Comparison of ENCODE assay signal across 16 cellular contexts in the genomic region with DNA sequence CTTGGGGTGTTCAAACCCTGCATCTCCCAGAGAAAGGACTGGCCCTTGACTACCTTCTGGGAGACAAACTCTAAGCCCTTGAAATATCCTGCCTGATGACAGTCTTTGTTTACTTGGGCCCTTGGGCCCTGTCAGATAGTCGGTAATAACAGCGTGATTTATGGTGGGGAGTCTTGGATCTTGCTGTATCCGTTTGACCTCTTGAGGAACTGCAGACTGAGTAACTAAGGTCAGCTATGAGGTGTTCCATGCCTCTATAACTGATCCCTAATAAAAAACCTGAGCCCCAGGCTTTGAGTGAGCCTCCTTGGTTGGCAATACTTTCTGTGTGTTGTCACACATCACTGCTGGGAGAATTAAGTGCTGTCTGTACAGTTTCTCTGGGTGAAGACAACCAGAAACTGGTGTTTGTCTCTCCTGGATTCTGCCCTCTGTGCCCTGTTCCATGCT. TPM values are rescaled to one million over a fixed set of nuclear protein-coding genes. Genes with fewer than 3 reads are reported as not detected.
DNase-seq lines count a peak whose midpoint lies in the region; ATAC-seq and TF ChIP-seq lines count a peak whose summit lies in the region.
"Had no signal": no experiment of that assay in that cellular context is flagged by ENCODE, and none has a peak within 500 bp of the region (broad histone marks: within the 10 kb centered on the region; RNA-seq: fewer than 3 reads in every experiment).

No MANE protein-coding gene starts in this region.

- no peak for TF ChIP-seq POLR2A in IMR-90 (IDR thresholded peaks at IDR 0.05; ENCODE audit: low read depth, low read length)

- H2AFZ ChIP-seq in IMR-90 (replicated peaks; ENCODE audit: low read length, poor library complexity) = peak overlapping the region; percentile 5

- H3K4me1 ChIP-seq in IMR-90 (ENCODE audit: control insufficient read depth, insufficient read depth, low read length) = peaks cover 6% of the 10 kb centered on the region

- H3K9me1 ChIP-seq in IMR-90 (ENCODE audit: insufficient read depth, low read length) = peaks cover 11% of the 10 kb centered on the region; the same call in 1 of the 2 replicates

- POLR2A ChIA-PET in IMR-90 (lab: Charles Lee; ENCODE audit: unreplicated experiment) = no interaction called here

- H3K36me3 ChIP-seq in IMR-90 (ENCODE audit: control insufficient read depth, insufficient read depth, low read length) = no peaks in the 10 kb centered on the region
- H3K36me3 ChIP-seq: BLaER1 had no signal

- no peak overlapping the region; the same call in 1 of the 2 replicates for H3K4me2 ChIP-seq in IMR-90 (ENCODE audit: low read depth, low read length)
- H3K4me2 ChIP-seq: BLaER1 had no signal

- H2AK5ac ChIP-seq in IMR-90 (ENCODE audit: low read depth, low read length) = no peak overlapping the region

- no peaks in the 10 kb centered on the region for H3K36me3 Mint-ChIP-seq in mesothelial cell of epicardium

- H2BK20ac ChIP-seq in IMR-90 (ENCODE audit: low read depth, low read length) = peak overlapping the region; percentile 26; the same call in 1 of the 2 replicates

- CTCF ChIA-PET in IMR-90 (lab: Yijun Ruan, JAX) = no interaction called here

- H3K23ac ChIP-seq in IMR-90 (ENCODE audit: low read depth, low read length) = 0 out of 2 replicates have a peak overlapping the region, but pooled peaks have one; percentile 29

- H3K4me3 Mint-ChIP-seq in mesothelial cell of epicardium = no peak overlapping the region
- H3K4me3 Mint-ChIP-seq: immature natural killer cell had no signal

- H3K4me1 Mint-ChIP-seq in mesothelial cell of epicardium = peaks cover 27% of the 10 kb centered on the region
- H3K4me1 Mint-ChIP-seq: immature natural killer cell had no signal

- dilution Hi-C loops in IMR-90 (cut with HindIII; ENCODE audit: low sequenced_read_pairs, unreplicated experiment) = no loop called here

- no peak overlapping the region for H3K27ac ChIP-seq in IMR-90 (ENCODE audit: insufficient read depth, low read length)
- H3K27ac ChIP-seq: BLaER1 had no signal

- ATAC-seq in IMR-90 (ENCODE audit: low read depth) (peak; percentile 54), HG02981 (IDR thresholded peaks at IDR 0.05; ENCODE audit: unreplicated experiment) (no peak), GM21526 (IDR thresholded peaks at IDR 0.05; ENCODE audit: low FRiP score, unreplicated experiment) (no peak)

- in situ Hi-C loops in IMR-90 (cut with MboI; ENCODE audit: low sequenced_read_pairs) = no loop called here

- H2AK9ac ChIP-seq in IMR-90 (replicated peaks; ENCODE audit: low read depth, low read length, poor library complexity) = no peak overlapping the region

- H3K79me1 ChIP-seq in IMR-90 (ENCODE audit: low read depth in 1 of 2, low read length in 2 of 2) = no peaks in the 10 kb centered on the region

- H4K5ac ChIP-seq in IMR-90 (ENCODE audit: low read depth, low read length) = 0 out of 2 replicates have a peak overlapping the region, but pooled peaks have one; percentile 13

- no CpG with 5 or more reads among the region's 3 CpGs for WGBS in IMR-90 (ENCODE audit: extremely low coverage in 2 of 2, insufficient read length in 1 of 2), 2 experiments

- no peaks in the 10 kb centered on the region for H4K20me1 ChIP-seq in IMR-90 (ENCODE audit: insufficient read depth, low read length)
- H4K20me1 ChIP-seq: BLaER1 had no signal

- TF ChIP-seq CTCF in IMR-90 (conservative IDR thresholded peaks at IDR 0.05; ENCODE audit: low read depth, low read length) (no peak), mesothelial cell of epicardium (IDR thresholded peaks at IDR 0.05; ENCODE audit: unreplicated experiment) (no peak)

- no peak overlapping the region for H3K56ac ChIP-seq in IMR-90 (ENCODE audit: extremely low read depth, insufficient read depth, low read length)

- no peak overlapping the region; the same call in 1 of the 2 replicates for H3K18ac ChIP-seq in IMR-90 (ENCODE audit: low read depth, low read length)

- DNase-seq in EL = peak; percentile 84
- DNase-seq in IMR-90 = peak; percentile 58
- DNase-seq in T1000 (lab: John Stamatoyannopoulos, UW) = peak; percentile 49
- no peak for DNase-seq in mesothelial cell of epicardium (ENCODE audit: low spot score in 2 of 2, unreplicated experiment in 2 of 2)
- DNase-seq in activated T-cell treated with anti-CD3 and anti-CD28 coated beads, Interleukin-2, amount 50 U/mL, for 48 hours = no peak
- DNase-seq in NAMALWA (ENCODE audit: low spot score) = no peak
- DNase-seq: activated CD4-positive, CD25-positive, alpha-beta regulatory T cell; activated T-cell treated with anti-CD3 and anti-CD28 coated beads for 4 hours; amniotic stem cell; foreskin melanocyte; GDM1; immature natural killer cell; Karpas-422 had no signal

- peak overlapping the region; percentile 39 for H2BK120ac ChIP-seq in IMR-90 (ENCODE audit: low read depth, low read length)

- intact Hi-C loops in IMR-90 (cut with micrococcal nuclease) = no loop called here

- H4K91ac ChIP-seq in IMR-90 (ENCODE audit: insufficient read depth, low read depth, low read length) = peak overlapping the region; percentile 25; the same call in 1 of the 2 replicates

- H2BK15ac ChIP-seq in IMR-90 (ENCODE audit: low read depth, low read length) = no peak overlapping the region; the same call in 2 of the 3 replicates

- H3K9me3 ChIP-seq in IMR-90 (ENCODE audit: control insufficient read depth, insufficient read depth, low read length) = peaks cover 2% of the 10 kb centered on the region; the same call in 1 of the 2 replicates
- H3K9me3 ChIP-seq: BLaER1 had no signal

- no TSS peak for BruUV-seq in IMR-90 (replicated peaks; lab: Mats Ljungman, UMichigan)

- H3K27ac Mint-ChIP-seq in mesothelial cell of epicardium = peak overlapping the region; percentile 73
- H3K27ac Mint-ChIP-seq: immature natural killer cell had no signal

- peak overlapping the region; percentile 64 for H3K4ac ChIP-seq in IMR-90 (ENCODE audit: low read depth, low read length)

- H2BK5ac ChIP-seq in IMR-90 (ENCODE audit: low read depth, low read length, poor library complexity, severe bottlenecking) = no peak overlapping the region

- 0 out of 2 replicates have a peak overlapping the region, but pooled peaks have one; percentile 2 for H3K14ac ChIP-seq in IMR-90 (replicated peaks; ENCODE audit: low read depth, low read length)

- no peak overlapping the region for H3K9ac ChIP-seq in IMR-90 (ENCODE audit: low read depth, low read length)
- H3K9ac ChIP-seq: BLaER1 had no signal

- no peak overlapping the region for H3K4me3 ChIP-seq in IMR-90 (ENCODE audit: insufficient read depth, low read depth, low read length)
- H3K4me3 ChIP-seq: BLaER1 had no signal

- H3K27me3 Mint-ChIP-seq in mesothelial cell of epicardium (ENCODE audit: low read depth) = no peaks in the 10 kb centered on the region

- TF ChIP-seq RAD21 in IMR-90 (IDR thresholded peaks at IDR 0.05; ENCODE audit: low read length) = no peak

- H3K27me3 ChIP-seq in IMR-90 (ENCODE audit: control insufficient read depth, insufficient read depth, low read length) = no peaks in the 10 kb centered on the region
- H3K27me3 ChIP-seq: BLaER1 had no signal

- H4K8ac ChIP-seq in IMR-90 (ENCODE audit: low read depth in 2 of 2, low read length in 2 of 2) = peak overlapping the region in 1 of 2 experiments; percentile 31; a peak in 1 of 4 replicates

- H3K9me3 Mint-ChIP-seq in mesothelial cell of epicardium = peaks cover 2% of the 10 kb centered on the region
- H3K9me3 Mint-ChIP-seq: immature natural killer cell had no signal

TF ChIP-seq in IMR-90, 13 proteins besides CTCF, POLR2A, EP300 and RAD21:
- no peak for TF ChIP-seq RFX5 (IDR thresholded peaks at IDR 0.05; ENCODE audit: low read depth, low read length)
- no peak for TF ChIP-seq MAZ (IDR thresholded peaks at IDR 0.05; ENCODE audit: borderline replicate concordance, low read depth, low read length)
- no peak for TF ChIP-seq RCOR1 (IDR thresholded peaks at IDR 0.05; ENCODE audit: insufficient replicate concordance, low read length)
- TF ChIP-seq CEBPB (IDR thresholded peaks at IDR 0.05; ENCODE audit: low read depth, low read length) = no peak
- TF ChIP-seq, protein P1, sequence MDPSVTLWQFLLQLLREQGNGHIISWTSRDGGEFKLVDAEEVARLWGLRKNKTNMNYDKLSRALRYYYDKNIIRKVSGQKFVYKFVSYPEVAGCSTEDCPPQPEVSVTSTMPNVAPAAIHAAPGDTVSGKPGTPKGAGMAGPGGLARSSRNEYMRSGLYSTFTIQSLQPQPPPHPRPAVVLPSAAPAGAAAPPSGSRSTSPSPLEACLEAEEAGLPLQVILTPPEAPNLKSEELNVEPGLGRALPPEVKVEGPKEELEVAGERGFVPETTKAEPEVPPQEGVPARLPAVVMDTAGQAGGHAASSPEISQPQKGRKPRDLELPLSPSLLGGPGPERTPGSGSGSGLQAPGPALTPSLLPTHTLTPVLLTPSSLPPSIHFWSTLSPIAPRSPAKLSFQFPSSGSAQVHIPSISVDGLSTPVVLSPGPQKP (IDR thresholded peaks at IDR 0.05; ENCODE audit: borderline replicate concordance, low read depth, low read length) = no peak
- no peak for TF ChIP-seq MXI1 (IDR thresholded peaks at IDR 0.05; ENCODE audit: borderline replicate concordance, low read depth, low read length)
- no peak for TF ChIP-seq SMC3 (IDR thresholded peaks at IDR 0.05; ENCODE audit: low read depth, low read length)
- TF ChIP-seq CHD1 (IDR thresholded peaks at IDR 0.05; ENCODE audit: low read depth, low read length) = no peak
- TF ChIP-seq, protein P2, sequence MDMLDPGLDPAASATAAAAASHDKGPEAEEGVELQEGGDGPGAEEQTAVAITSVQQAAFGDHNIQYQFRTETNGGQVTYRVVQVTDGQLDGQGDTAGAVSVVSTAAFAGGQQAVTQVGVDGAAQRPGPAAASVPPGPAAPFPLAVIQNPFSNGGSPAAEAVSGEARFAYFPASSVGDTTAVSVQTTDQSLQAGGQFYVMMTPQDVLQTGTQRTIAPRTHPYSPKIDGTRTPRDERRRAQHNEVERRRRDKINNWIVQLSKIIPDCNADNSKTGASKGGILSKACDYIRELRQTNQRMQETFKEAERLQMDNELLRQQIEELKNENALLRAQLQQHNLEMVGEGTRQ (IDR thresholded peaks at IDR 0.05; ENCODE audit: low read depth, low read length) = no peak
- TF ChIP-seq BHLHE40 (IDR thresholded peaks at IDR 0.05; ENCODE audit: low read depth, low read length) = no peak; the same call in 1 of the 2 replicates
- TF ChIP-seq NFE2L2 (IDR thresholded peaks at IDR 0.05; ENCODE audit: low read depth, low read length) = no peak
- no peak for TF ChIP-seq MAFK (IDR thresholded peaks at IDR 0.05; ENCODE audit: low read depth, low read length)
- TF ChIP-seq FOS (IDR thresholded peaks at IDR 0.05; ENCODE audit: low read depth, low read length) = no peak
TF ChIP-seq in IMR-90: peak in this region for 0.

RNA-seq across cellular contexts. Expression of a gene that starts 56.3 kb away (rescaled TPM):
- total RNA-seq in IMR-90 (2012; rRNA removed) (2.5 and 2.8 TPM in 2 replicates), mesothelial cell of epicardium (3.2 to 3.8 TPM (median 3.5 TPM) in 3 replicates)
- polyA plus RNA-seq in IMR-90 (2012; rRNA removed) = 3.3 and 3.8 TPM in 2 replicates
- polyA plus RNA-seq in IMR-90 (2012; cell fraction: cytosol; rRNA removed) = 2.2 and 3.2 TPM in 2 replicates
- 13.5 and 13.8 TPM in 2 replicates for polyA plus RNA-seq in IMR-90 (2012; cell fraction: nucleus; rRNA removed; ENCODE audit: low replicate concordance)

Comparison
In these comparisons a context has a peak if more than half of its experiments do, and no peak if none do; other contexts are left out.
1. DNase-seq: peak in EL (single experiment), IMR-90 (single experiment) and T1000 (single experiment); none in mesothelial cell of epicardium (0 of 2), activated T-cell treated with anti-CD3 and anti-CD28 coated beads, Interleukin-2, amount 50 U/mL, for 48 hours (0 of 2) and NAMALWA (single experiment).